17 cellular contexts compared by ENCODE assay signal in genomic region chr20:9185511-9185910, GRCh38.
A peak's percentile ranks its signal among the peaks of the same experiment; 100 is the strongest.
DNase-seq lines count a peak whose midpoint lies in the region; ATAC-seq, FAIRE-seq and TF ChIP-seq lines count a peak whose summit lies in the region.
"Had no signal": no experiment of that assay in that cellular context is flagged by ENCODE, and none has a peak within 500 bp of the region (broad histone marks: within the 10 kb centered on the region; RNA-seq: fewer than 3 reads in every experiment).

No MANE protein-coding gene starts in this region.

- no peak overlapping the region for H3K4me2 ChIP-seq in HepG2 (ENCODE audit: low read depth, low read length)
- no peak overlapping the region for H3K4me2 ChIP-seq in endothelial cell of umbilical vein (ENCODE audit: insufficient read depth, low read length)

- POLR2A ChIA-PET in HepG2 (lab: Yijun Ruan, JAX) (no interaction called here), endothelial cell of umbilical vein (lab: Charles Lee) (no interaction called here)

- no peak for TF ChIP-seq RAD21 in HepG2 (CRISPR knock-in tag; IDR thresholded peaks at IDR 0.05)

- H2AFZ ChIP-seq in HepG2 (ENCODE audit: low read length) (no peak overlapping the region), endothelial cell of umbilical vein (ENCODE audit: low read depth, low read length) (peak overlapping the region; percentile 33)

- H3K9me3 Mint-ChIP-seq in type B pancreatic cell: no peaks in the 10 kb centered on the region
- H3K9me3 Mint-ChIP-seq in immature natural killer cell: peaks cover 0 to 3% (median under 1%) of the 10 kb centered on the region in 6 donors

- intact Hi-C loops in HepG2 (cut with micrococcal nuclease; ENCODE audit: unreplicated experiment): no loop called here
- intact Hi-C loops in right lobe of liver (cut with DNase I): no loop called here
- intact Hi-C loops in endothelial cell of umbilical vein (cut with micrococcal nuclease): no loop called here
- intact Hi-C loops in upper lobe of right lung (cut with DNase I): no loop called here

- H3K4me3 ChIP-seq in HepG2 (replicated peaks in 1 of 3; ENCODE audit: insufficient read depth in 1 of 3, low read depth in 2 of 3, low read length in 3 of 3): no peak overlapping the region
- H3K4me3 ChIP-seq in right lobe of liver: no peak overlapping the region
- no peak overlapping the region for H3K4me3 ChIP-seq in endothelial cell of umbilical vein (replicated peaks in 1 of 3; ENCODE audit: insufficient read depth in 1 of 3, low read depth in 1 of 3, low read length in 3 of 3)
- no peak overlapping the region for H3K4me3 ChIP-seq in upper lobe of right lung
- H3K4me3 ChIP-seq: breast epithelium, gastroesophageal sphincter, thoracic aorta had no signal

- BruUV-seq in HepG2 (replicated peaks; lab: Mats Ljungman, UMichigan) (no TSS peak), endothelial cell of umbilical vein (replicated peaks; lab: Mats Ljungman, UMichigan) (no TSS peak)

- DNase-seq in HepG2 (ENCODE audit: low spot score) (no peak), right lobe of liver (no peak), RPMI7951 (ENCODE audit: low read depth) (peak; percentile 83), endothelial cell of umbilical vein (ENCODE audit: low read depth, low spot score) (peak; percentile 42), type B pancreatic cell (ENCODE audit: extremely low spot score, unreplicated experiment) (no peak), upper lobe of right lung (no peak), immature natural killer cell (no peak)
- DNase-seq: activated gamma-delta T cell; AML-193; effector memory CD4-positive, alpha-beta T cell; kidney; NCI-H82 had no signal

- no peaks in the 10 kb centered on the region for H3K4me1 ChIP-seq in HepG2 (ENCODE audit: insufficient read depth, low read length)
- no peaks in the 10 kb centered on the region for H3K4me1 ChIP-seq in right lobe of liver
- peaks cover 3% of the 10 kb centered on the region for H3K4me1 ChIP-seq in endothelial cell of umbilical vein (ENCODE audit: control insufficient read depth, extremely low read depth, insufficient read depth, low read length)
- H3K4me1 ChIP-seq in upper lobe of right lung: no peaks in the 10 kb centered on the region
- H3K4me1 ChIP-seq: breast epithelium, gastroesophageal sphincter had no signal

- no peak for TF ChIP-seq EP300 in HepG2 (IDR thresholded peaks at IDR 0.05; ENCODE audit: low read depth in 2 of 2, low read length in 2 of 2)
- TF ChIP-seq EP300 in HepG2 (CRISPR knock-in tag; IDR thresholded peaks at IDR 0.05; ENCODE audit: borderline replicate concordance): no peak

- H3K79me2 ChIP-seq in HepG2 (ENCODE audit: insufficient read depth, low read length) (no peaks in the 10 kb centered on the region), endothelial cell of umbilical vein (ENCODE audit: control insufficient read depth, insufficient read depth, low read length) (no peaks in the 10 kb centered on the region)

- FAIRE-seq in HepG2 (lab: Jason Lieb, UNC) (no peak), endothelial cell of umbilical vein (lab: Jason Lieb, UNC) (no peak)
- FAIRE-seq: kidney, TTC549 had no signal

- H3K4me3 Mint-ChIP-seq in type B pancreatic cell (no peak overlapping the region), immature natural killer cell (no peak overlapping the region)

- no peak overlapping the region for H3K27ac ChIP-seq in HepG2 (ENCODE audit: extremely low read length, insufficient read depth, low read length)
- H3K27ac ChIP-seq in right lobe of liver: no peak overlapping the region
- H3K27ac ChIP-seq in endothelial cell of umbilical vein (ENCODE audit: insufficient read depth, low read depth, low read length): peak overlapping the region; percentile 5
- no peak overlapping the region for H3K27ac ChIP-seq in upper lobe of right lung
- H3K27ac ChIP-seq: breast epithelium, gastroesophageal sphincter, thoracic aorta had no signal

- H3K36me3 Mint-ChIP-seq in type B pancreatic cell (no peaks in the 10 kb centered on the region), immature natural killer cell (peaks cover 0 to 3% (median 0%) of the 10 kb centered on the region in 3 donors)

- H3K27ac Mint-ChIP-seq in type B pancreatic cell: no peak overlapping the region
- H3K27ac Mint-ChIP-seq in immature natural killer cell: no peak overlapping the region

- dilution Hi-C loops in endothelial cell of umbilical vein (cut with MboI; ENCODE audit: extremely low pct_ligation_motif_present, low sequenced_read_pairs): no loop called here

- H4K20me1 ChIP-seq in HepG2 (ENCODE audit: insufficient read depth, low read length) (no peaks in the 10 kb centered on the region), endothelial cell of umbilical vein (replicated peaks; ENCODE audit: control insufficient read depth, extremely low read depth, insufficient read depth, low read length) (no peaks in the 10 kb centered on the region)

- no peaks in the 10 kb centered on the region for H3K9me1 ChIP-seq in endothelial cell of umbilical vein (replicated peaks; ENCODE audit: control insufficient read depth, extremely low read depth, insufficient read depth, low read length)

- no peaks in the 10 kb centered on the region for H3K4me1 Mint-ChIP-seq in type B pancreatic cell (ENCODE audit: unreplicated experiment)
- H3K4me1 Mint-ChIP-seq in immature natural killer cell: no peaks in the 10 kb centered on the region

- no peak for TF ChIP-seq POLR2A in HepG2 (IDR thresholded peaks at IDR 0.05; ENCODE audit: insufficient read depth in 1 of 2, low read depth in 2 of 2, low read length in 2 of 2)
- no peak for TF ChIP-seq POLR2A in right lobe of liver (IDR thresholded peaks at IDR 0.05)
- no peak for TF ChIP-seq POLR2A in endothelial cell of umbilical vein (IDR thresholded peaks at IDR 0.05; ENCODE audit: low read depth, low read length)

- H3K9me3 ChIP-seq in HepG2 (ENCODE audit: low read length) (no peaks in the 10 kb centered on the region), right lobe of liver (no peaks in the 10 kb centered on the region), endothelial cell of umbilical vein (replicated peaks; ENCODE audit: control insufficient read depth, insufficient read depth, low read length) (no peaks in the 10 kb centered on the region), upper lobe of right lung (no peaks in the 10 kb centered on the region)
- H3K9me3 ChIP-seq: breast epithelium, gastroesophageal sphincter, thoracic aorta had no signal

- H3K9ac ChIP-seq in HepG2 (ENCODE audit: insufficient read depth, low read depth, low read length) (no peak overlapping the region), endothelial cell of umbilical vein (replicated peaks; ENCODE audit: extremely low read depth, insufficient read depth, low read length) (no peak overlapping the region)

- H3K27me3 Mint-ChIP-seq in type B pancreatic cell: no peaks in the 10 kb centered on the region
- H3K27me3 Mint-ChIP-seq in immature natural killer cell (ENCODE audit: low read depth in 3 of 3): peaks cover 0 to 3% (median 2%) of the 10 kb centered on the region in 3 donors

- no peaks in the 10 kb centered on the region for H3K36me3 ChIP-seq in HepG2 (replicated peaks in 1 of 2; ENCODE audit: control insufficient read depth in 1 of 2, insufficient read depth in 2 of 2, low read length in 2 of 2)
- no peaks in the 10 kb centered on the region for H3K36me3 ChIP-seq in right lobe of liver
- no peaks in the 10 kb centered on the region for H3K36me3 ChIP-seq in endothelial cell of umbilical vein (ENCODE audit: control insufficient read depth in 2 of 2, extremely low read depth in 1 of 2, insufficient read depth in 2 of 2, low read length in 2 of 2)
- H3K36me3 ChIP-seq in upper lobe of right lung: no peaks in the 10 kb centered on the region
- H3K36me3 ChIP-seq: breast epithelium, gastroesophageal sphincter, thoracic aorta had no signal

- peaks cover 0 to 12% of the 10 kb centered on the region in 2 experiments; a peak in 1 of 5 replicates for H3K27me3 ChIP-seq in HepG2 (ENCODE audit: control insufficient read depth in 1 of 2, insufficient read depth in 2 of 2, low read length in 2 of 2)
- H3K27me3 ChIP-seq in right lobe of liver: no peaks in the 10 kb centered on the region
- no peaks in the 10 kb centered on the region for H3K27me3 ChIP-seq in endothelial cell of umbilical vein (ENCODE audit: control insufficient read depth in 2 of 2, insufficient read depth in 2 of 2, low read length in 2 of 2)
- no peaks in the 10 kb centered on the region for H3K27me3 ChIP-seq in upper lobe of right lung
- H3K27me3 ChIP-seq: breast epithelium, gastroesophageal sphincter had no signal

- CTCF ChIA-PET in HepG2 (lab: Yijun Ruan, JAX; ENCODE audit: low intra/inter-chr PET ratio, low total read pairs) (no interaction called here), endothelial cell of umbilical vein (lab: Charles Lee) (no interaction called here)

- WGBS in HepG2 (ENCODE audit: low lambda C conversion rate): 16% methylated on average over 6 of the region's 6 CpGs
- WGBS in right lobe of liver (ENCODE audit: insufficient coverage, low coverage, low lambda C conversion rate, missing lambda C conversion rate): 60% methylated on average over 1 of the region's 6 CpGs

- TF ChIP-seq CTCF in HepG2 (CRISPR knock-in tag; IDR thresholded peaks at IDR 0.05) (no peak), right lobe of liver (IDR thresholded peaks at IDR 0.05) (no peak), endothelial cell of umbilical vein (IDR thresholded peaks at IDR 0.05; ENCODE audit: extremely low read depth in 1 of 2, insufficient read depth in 1 of 2, low read depth in 1 of 2, low read length in 2 of 2) (no peak), type B pancreatic cell (conservative IDR thresholded peaks at IDR 0.05) (no peak), upper lobe of right lung (IDR thresholded peaks at IDR 0.05) (no peak)

- ATAC-seq in HepG2: no peak; the same call in 2 of the 3 replicates
- ATAC-seq in right lobe of liver: no peak
- ATAC-seq in upper lobe of right lung: no peak
- no peak for ATAC-seq in HG03439 (IDR thresholded peaks at IDR 0.05; ENCODE audit: unreplicated experiment)
- ATAC-seq: gastroesophageal sphincter had no signal

- in situ Hi-C loops in HepG2 (cut with HindIII; ENCODE audit: extremely low pct_ligation_motif_present, low pct_unique_long_range_greater_than_20kb): no loop called here

TF ChIP-seq in HepG2, 621 proteins besides CTCF, POLR2A, EP300 and RAD21 (continues in another document):
- TF ChIP-seq REL (CRISPR knock-in tag; conservative IDR thresholded peaks at IDR 0.05) (no peak), NR2F2 (IDR thresholded peaks at IDR 0.05; ENCODE audit: borderline replicate concordance, low read depth) (no peak), ETV6 (CRISPR knock-in tag; conservative IDR thresholded peaks at IDR 0.05) (no peak), CREB1 (IDR thresholded peaks at IDR 0.05) (peak; percentile 21; the same call in 1 of the 2 replicates), CREB1 (CRISPR knock-in tag; IDR thresholded peaks at IDR 0.05) (no peak), NFE2 (CRISPR knock-in tag; IDR thresholded peaks at IDR 0.05) (no peak)

TF ChIP-seq in endothelial cell of umbilical vein, 7 proteins besides CTCF, POLR2A, EP300 and RAD21:
- TF ChIP-seq MYC (IDR thresholded peaks at IDR 0.05; ENCODE audit: low read depth, low read length) (no peak), JUN (IDR thresholded peaks at IDR 0.05; ENCODE audit: borderline replicate concordance, insufficient read depth, insufficient read length, low read depth) (peak; percentile 33), GATA2 (IDR thresholded peaks at IDR 0.05; ENCODE audit: insufficient read depth, insufficient read length, low read depth, low read length) (no peak), FOS (IDR thresholded peaks at IDR 0.05; ENCODE audit: borderline replicate concordance, insufficient read depth, low read length) (peak; percentile 48)
TF ChIP-seq in endothelial cell of umbilical vein: peak in this region for 2.

Comparison
In these comparisons a context has a peak if more than half of its experiments do, and no peak if none do; other contexts are left out.
1. DNase-seq: peak in RPMI7951 (single experiment) and endothelial cell of umbilical vein (single experiment); none in HepG2 (single experiment), right lobe of liver (0 of 3), type B pancreatic cell (single experiment), upper lobe of right lung (single experiment) and immature natural killer cell (0 of 3).